In the genomic region with DNA sequence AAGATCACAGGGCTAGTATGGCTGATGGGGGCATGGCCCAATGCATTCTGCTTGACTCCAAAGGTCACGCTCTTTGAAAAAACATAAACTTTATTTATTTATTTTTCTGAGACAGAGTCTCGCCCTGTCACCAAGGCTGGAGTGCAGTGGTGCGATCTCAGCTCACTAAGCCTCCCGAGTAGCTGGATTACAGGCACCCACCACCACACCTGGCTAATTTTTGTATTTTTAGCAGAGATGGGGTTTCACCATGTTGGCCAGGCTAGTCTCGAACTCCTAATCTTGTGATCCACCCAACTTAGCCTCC, we compare ENCODE assay signal across 6 cellular contexts.
A peak's percentile ranks its signal among the peaks of the same experiment; 100 is the strongest.
DNase-seq lines count a peak whose midpoint lies in the region; ATAC-seq lines count a peak whose summit lies in the region.
"Not testable (repeated sequence)": the region's sequence is repeated elsewhere in the genome, so short reads cannot be mapped to it uniquely, and the experiment has no call there.

No MANE protein-coding gene starts in this region.

- H3K4ac ChIP-seq in mesendoderm (ENCODE audit: low read depth, low read length), result not testable (repeated sequence)

- not testable (repeated sequence) for H3K4me3 Mint-ChIP-seq in activated T-helper 17 cell treated with anti-CD3 and anti-CD28 coated beads, Interleukin-2, amount 50 U/mL, for 72 hours

- H3K27me3 Mint-ChIP-seq in activated T-helper 17 cell treated with anti-CD3 and anti-CD28 coated beads, Interleukin-2, amount 50 U/mL, for 72 hours, result not testable (repeated sequence)

- not testable (repeated sequence) for H2BK5ac ChIP-seq in mesendoderm (ENCODE audit: low read length)

- H3K36me3 Mint-ChIP-seq in activated T-helper 17 cell treated with anti-CD3 and anti-CD28 coated beads, Interleukin-2, amount 50 U/mL, for 72 hours (ENCODE audit: low read depth), result peaks cover 87% of the 10 kb centered on the region

- not testable (repeated sequence) for H3K18ac ChIP-seq in mesendoderm (ENCODE audit: low read length)

- not testable (repeated sequence) for H4K8ac ChIP-seq in mesendoderm (ENCODE audit: low read depth, low read length)

- H3K9me2 ChIP-seq in Karpas-422 (replicated peaks; ENCODE audit: insufficient read depth, low read length), result not testable (repeated sequence)

- not testable (repeated sequence) for H3K9me3 ChIP-seq in Karpas-422 (ENCODE audit: low read length)

- intact Hi-C loops in left colon (cut with DNase I, micrococcal nuclease), result not testable (repeated sequence)

- H3K36me3 ChIP-seq in Karpas-422 (ENCODE audit: insufficient read depth, low read length), result peaks cover 43% of the 10 kb centered on the region
- H3K36me3 ChIP-seq in mesendoderm (ENCODE audit: control insufficient read depth, insufficient read depth, low read length), result not testable (repeated sequence)

- not testable (repeated sequence) for H3K4me1 ChIP-seq in Karpas-422 (ENCODE audit: low read length); mesendoderm (ENCODE audit: control insufficient read depth, low read depth, low read length)

- H3K79me2 ChIP-seq in Karpas-422 (ENCODE audit: low read length); mesendoderm (ENCODE audit: control insufficient read depth, insufficient read depth, low read length): not testable (repeated sequence)

- H4K20me1 ChIP-seq in Karpas-422 (ENCODE audit: insufficient read depth, low read depth, low read length), result not testable (repeated sequence)

- H2AK5ac ChIP-seq in mesendoderm (ENCODE audit: low read length), result not testable (repeated sequence)

- H3K56ac ChIP-seq in mesendoderm (ENCODE audit: low read length), result not testable (repeated sequence)

- H2BK120ac ChIP-seq in mesendoderm (ENCODE audit: low read depth, low read length), result not testable (repeated sequence)

- H3K27ac Mint-ChIP-seq in activated T-helper 17 cell treated with anti-CD3 and anti-CD28 coated beads, Interleukin-2, amount 50 U/mL, for 72 hours, result peak overlapping the region; percentile 55

- not testable (repeated sequence) for H3K23ac ChIP-seq in mesendoderm (ENCODE audit: low read length)

- not testable (repeated sequence) for H3K9me3 Mint-ChIP-seq in activated T-helper 17 cell treated with anti-CD3 and anti-CD28 coated beads, Interleukin-2, amount 50 U/mL, for 72 hours

- not testable (repeated sequence) for H2BK15ac ChIP-seq in mesendoderm (replicated peaks; ENCODE audit: low read depth)

- H3K27ac ChIP-seq in Karpas-422 (ENCODE audit: low read length), result not testable (repeated sequence)
- H3K27ac ChIP-seq in caudate nucleus (ENCODE audit: low read depth, low read length), result peak overlapping the region; percentile 44
- peak overlapping the region; percentile 72 for H3K27ac ChIP-seq in mesendoderm (ENCODE audit: low read depth, low read length)

- H3K4me3 ChIP-seq in Karpas-422 (ENCODE audit: low read length); mesendoderm (ENCODE audit: low read length): not testable (repeated sequence)

- not testable (repeated sequence) for H3K79me1 ChIP-seq in mesendoderm (ENCODE audit: low read length)

- H4K5ac ChIP-seq in mesendoderm (ENCODE audit: low read length), result not testable (repeated sequence)

- no CpG with 5 or more reads among the region's 5 CpGs for WGBS in mesendoderm (ENCODE audit: extremely low coverage, insufficient coverage, low lambda C conversion rate)

- H2AFZ ChIP-seq in Karpas-422 (ENCODE audit: low read length), result not testable (repeated sequence)

- not testable (repeated sequence) for H3K27me3 ChIP-seq in Karpas-422 (ENCODE audit: low read length); mesendoderm (ENCODE audit: insufficient read depth, low read length, poor library complexity)

- ATAC-seq in activated T-helper 17 cell treated with anti-CD3 and anti-CD28 coated beads, Interleukin-2, amount 50 U/mL, for 72 hours (replicated peaks), result not testable (repeated sequence)
- ATAC-seq in left colon, result peak; percentile 76

- in situ Hi-C loops in Caki2 (cut with HindIII; ENCODE audit: low pct_unique_long_range_greater_than_20kb, low sequenced_read_pairs), result not testable (repeated sequence)

- not testable (repeated sequence) for H3K4me1 Mint-ChIP-seq in activated T-helper 17 cell treated with anti-CD3 and anti-CD28 coated beads, Interleukin-2, amount 50 U/mL, for 72 hours

- DNase-seq in Caki2 (ENCODE audit: low read depth), result peak; percentile 35
- DNase-seq in Karpas-422, result peak; percentile 37
- not testable (repeated sequence) for DNase-seq in caudate nucleus (lab: John Stamatoyannopoulos, UW); left colon; mesendoderm

- not testable (repeated sequence) for H3K4me2 ChIP-seq in Karpas-422 (ENCODE audit: low read depth, low read length, poor library complexity, severe bottlenecking); mesendoderm (ENCODE audit: low read length)

- not testable (repeated sequence) for H3K9ac ChIP-seq in Karpas-422 (ENCODE audit: low read length); mesendoderm (ENCODE audit: low read length)
